17 cellular contexts compared by ENCODE assay signal in genomic region chr20:61913423-61914225, GRCh38.
DNase-seq lines count a peak whose midpoint lies in the region; ATAC-seq, FAIRE-seq and TF ChIP-seq lines count a peak whose summit lies in the region.
"Had no signal": no experiment of that assay in that cellular context is flagged by ENCODE, and none has a peak within 500 bp of the region (broad histone marks: within the 10 kb centered on the region; RNA-seq: fewer than 3 reads in every experiment).

No MANE protein-coding gene starts in this region.

- ATAC-seq in left ventricle myocardium superior (no peak), GM12878 (peak; percentile 68)

- FAIRE-seq in GM12878 (lab: Jason Lieb, UNC): no peak
- FAIRE-seq in urothelium cell line (lab: Jason Lieb, UNC): peak; percentile 83

- peak overlapping the region; percentile 19; the same call in 1 of the 2 replicates for H2AFZ ChIP-seq in GM12878 (ENCODE audit: control insufficient read depth, low read depth, low read length)

- intact Hi-C loops in left ventricle myocardium superior (cut with micrococcal nuclease) (no loop called here), GM12878 (cut with micrococcal nuclease; ENCODE audit: unreplicated experiment) (loop anchor here (5.0 kb wide), 1 partner anchor 209 kb away; the partner anchor contains the start of gene LSM14B)

- in situ Hi-C loops in GM12878 (cut with MboI): no loop called here

- no peak overlapping the region for H3K4me3 ChIP-seq in right atrium auricular region
- no peak overlapping the region for H3K4me3 ChIP-seq in GM12878
- H3K4me3 ChIP-seq: Peyer's patch had no signal

- H3K4me2 ChIP-seq in GM12878 (ENCODE audit: control insufficient read depth, insufficient read depth): 0 out of 2 replicates have a peak overlapping the region, but pooled peaks have one; percentile 0

- 29% methylated on average over 18 of the region's 18 CpGs for WGBS in GM12878 (ENCODE audit: insufficient coverage, insufficient replicate concordance, low lambda C conversion rate, missing lambda C conversion rate)

- 0 out of 2 replicates have a peak overlapping the region, but pooled peaks have one; percentile 4 for H3K9ac ChIP-seq in GM12878 (ENCODE audit: control insufficient read depth, insufficient read depth, low read length)

- no peak for TF ChIP-seq POLR2A in GM12878 (IDR thresholded peaks at IDR 0.05; ENCODE audit: low read depth, low read length)

- SMC1A ChIA-PET in GM12878 (lab: Charles Lee; ENCODE audit: uncharacterized antibody, unreplicated experiment): interaction anchor here (0.8 to 1.4 kb wide), 2 partner anchors 12 to 18 kb away, joined by 3 to 4 read pairs; no protein-coding TSS in a partner anchor

- POLR2A ChIA-PET in GM12878 (lab: Charles Lee): no interaction called here

- TF ChIP-seq CTCF in right atrium auricular region (IDR thresholded peaks at IDR 0.05): no peak
- TF ChIP-seq CTCF in GM20000 (IDR thresholded peaks at IDR 0.05; ENCODE audit: extremely low read depth, missing control alignments): no peak
- no peak for TF ChIP-seq CTCF in GM12878 (IDR thresholded peaks at IDR 0.05 in 2 of 3, conservative IDR thresholded peaks at IDR 0.05 in 1 of 3; ENCODE audit: control insufficient read depth in 2 of 3, extremely low read depth in 1 of 3, insufficient read depth in 1 of 3, low read depth in 3 of 3, low read length in 3 of 3)

- H3K27ac ChIP-seq in right atrium auricular region: no peak overlapping the region
- H3K27ac ChIP-seq in GM12878 (ENCODE audit: control insufficient read depth, insufficient read depth): peak overlapping the region; percentile 82
- H3K27ac ChIP-seq: Peyer's patch had no signal

- H3K9me3 ChIP-seq in right atrium auricular region: no peaks in the 10 kb centered on the region
- H3K9me3 ChIP-seq in GM12878 (replicated peaks; ENCODE audit: control insufficient read depth, insufficient read depth, low read length): peaks cover 8% of the 10 kb centered on the region
- H3K9me3 ChIP-seq: Peyer's patch had no signal

- H3K36me3 ChIP-seq in right atrium auricular region: no peaks in the 10 kb centered on the region
- no peaks in the 10 kb centered on the region for H3K36me3 ChIP-seq in GM12878 (ENCODE audit: control insufficient read depth in 2 of 2, insufficient read depth in 2 of 2, low read length in 1 of 2)
- H3K36me3 ChIP-seq: Peyer's patch had no signal

- BruUV-seq in GM12878 (replicated peaks; lab: Mats Ljungman, UMichigan): no TSS peak

- no peaks in the 10 kb centered on the region for H3K79me2 ChIP-seq in GM12878 (ENCODE audit: control insufficient read depth, insufficient read depth, low read length)

- RAD21 ChIA-PET in GM12878 (lab: Charles Lee; ENCODE audit: unreplicated experiment): no interaction called here

- no peaks in the 10 kb centered on the region for H3K4me1 ChIP-seq in right atrium auricular region
- H3K4me1 ChIP-seq in GM12878 (ENCODE audit: control insufficient read depth, insufficient read depth, low read length): peaks cover 34% of the 10 kb centered on the region
- H3K4me1 ChIP-seq: Peyer's patch had no signal

- DNase-seq in left ventricle myocardium superior (peak; percentile 29), right atrium auricular region (ENCODE audit: low spot score) (no peak), GM20000 (ENCODE audit: low spot score) (peak; percentile 57), GM12878 (ENCODE audit: low read depth, low spot score) (peak; percentile 51), urothelium cell line (ENCODE audit: low spot score) (no peak), T-helper 9 cell (no peak), NCI-H2029 (lab: John Stamatoyannopoulos, UW) (no peak)
- DNase-seq: AML-193; CD4-positive, alpha-beta memory T cell; GF-D8; H7; NCI-H1436 treated with DMSO at 0.1 percent for 48 hours; NCI-H2081 treated with DMSO at 0.1 percent for 48 hours; NCI-H446 treated with DMSO at 0.1 percent for 48 hours; NCI-H82; Peyer's patch; SIG-M5 had no signal

- TF ChIP-seq RAD21 in GM12878 (IDR thresholded peaks at IDR 0.05; ENCODE audit: insufficient read depth, low read depth, low read length): no peak

- no peak for TF ChIP-seq EP300 in GM12878 (IDR thresholded peaks at IDR 0.05; ENCODE audit: borderline replicate concordance in 1 of 2, control insufficient read depth in 1 of 2, low read depth in 2 of 2, low read length in 2 of 2)

- H3K27me3 ChIP-seq in right atrium auricular region (no peaks in the 10 kb centered on the region), GM12878 (replicated peaks in 1 of 2; ENCODE audit: control insufficient read depth in 2 of 2, insufficient read depth in 2 of 2, low read length in 1 of 2) (no peaks in the 10 kb centered on the region)
- H3K27me3 ChIP-seq: Peyer's patch had no signal

- H4K20me1 ChIP-seq in GM12878 (ENCODE audit: control insufficient read depth, insufficient read depth): no peaks in the 10 kb centered on the region

- CTCF ChIA-PET in GM12878 (lab: Yijun Ruan, JAX): interaction anchor here (0.8 to 2.2 kb wide), 3 partner anchors 9 to 97 kb away, joined by 3 to 5 read pairs (median 4); no protein-coding TSS in a partner anchor

TF ChIP-seq in GM12878, 131 proteins besides CTCF, POLR2A, EP300 and RAD21 (continues in another document):
- no peak for TF ChIP-seq RAD51 (IDR thresholded peaks at IDR 0.05)
- TF ChIP-seq ZNF24 (IDR thresholded peaks at IDR 0.05): no peak
- TF ChIP-seq NFYA (IDR thresholded peaks at IDR 0.05; ENCODE audit: borderline replicate concordance, low read depth, low read length): no peak
- no peak for TF ChIP-seq POU2F2 (IDR thresholded peaks at IDR 0.05; ENCODE audit: borderline replicate concordance, low read depth, low read length)
- no peak for TF ChIP-seq SKIL (IDR thresholded peaks at IDR 0.05; ENCODE audit: low read depth, poor library complexity, severe bottlenecking)
- 0 out of 2 replicates have a peak, but pooled peaks have one; percentile 23 for TF ChIP-seq HDGF (IDR thresholded peaks at IDR 0.05)
- TF ChIP-seq PAX5 (IDR thresholded peaks at IDR 0.05; ENCODE audit: borderline replicate concordance, low read depth, low read length): no peak
- TF ChIP-seq BMI1 (IDR thresholded peaks at IDR 0.05; ENCODE audit: borderline replicate concordance): no peak
- TF ChIP-seq NR2C1 (IDR thresholded peaks at IDR 0.05): no peak
- TF ChIP-seq POLR2AphosphoS5 (IDR thresholded peaks at IDR 0.05; ENCODE audit: low read length): no peak
- no peak for TF ChIP-seq ETV6 (conservative IDR thresholded peaks at IDR 0.05 in 1 of 2, IDR thresholded peaks at IDR 0.05 in 1 of 2; ENCODE audit: borderline replicate concordance in 1 of 2, low read depth in 1 of 2)
- TF ChIP-seq ZNF687 (IDR thresholded peaks at IDR 0.05): peak; percentile 78
- TF ChIP-seq HCFC1 (IDR thresholded peaks at IDR 0.05; ENCODE audit: low read length): no peak
- TF ChIP-seq MEF2A (IDR thresholded peaks at IDR 0.05; ENCODE audit: insufficient read depth, low read depth, low read length): no peak
- TF ChIP-seq ATF3 (IDR thresholded peaks at IDR 0.05; ENCODE audit: borderline replicate concordance, extremely low read depth, low read depth, low read length): no peak
- TF ChIP-seq ASH2L (IDR thresholded peaks at IDR 0.05; ENCODE audit: borderline replicate concordance, low read depth): no peak
- no peak for TF ChIP-seq GATAD2B (conservative IDR thresholded peaks at IDR 0.05; ENCODE audit: low read depth)

Comparison
In these comparisons a context has a peak if more than half of its experiments do, and no peak if none do; other contexts are left out.
1. DNase-seq: peak in left ventricle myocardium superior (single experiment), GM20000 (single experiment) and GM12878 (single experiment); none in right atrium auricular region (single experiment), urothelium cell line (single experiment), T-helper 9 cell (single experiment) and NCI-H2029 (single experiment).